8 cellular contexts compared by ENCODE assay signal in the genomic region with DNA sequence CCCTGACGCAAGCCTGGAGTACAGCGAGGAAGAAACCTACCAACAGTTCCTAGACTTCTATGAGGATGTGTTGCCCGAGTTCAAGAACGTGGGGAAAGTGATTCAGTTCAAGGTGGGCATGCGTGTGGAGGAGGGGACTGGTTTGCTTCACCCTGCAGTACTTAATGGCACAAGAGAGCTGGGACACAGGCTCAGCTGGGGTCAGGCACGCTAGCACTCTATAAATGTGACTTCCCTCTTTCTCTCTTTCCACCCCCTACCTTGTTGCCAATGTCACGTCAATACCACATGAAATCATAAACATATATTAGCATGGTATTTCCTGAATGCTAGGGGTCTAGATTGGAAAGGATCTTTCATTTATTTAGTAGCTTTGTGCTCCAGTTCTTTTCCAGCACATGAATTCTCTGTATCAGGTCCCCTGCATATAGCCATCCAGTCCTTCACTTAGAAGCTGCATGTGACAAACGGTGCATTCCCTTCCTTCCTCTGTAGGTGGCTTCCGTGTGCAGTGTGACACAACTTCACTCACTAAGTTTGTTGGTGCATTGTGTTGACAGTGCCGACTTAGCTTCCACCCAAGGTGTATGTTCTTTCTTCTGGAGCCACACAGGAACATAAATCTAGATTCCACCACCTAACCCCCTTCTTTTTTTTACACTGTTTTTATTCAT. TPM values are rescaled to one million over a fixed set of nuclear protein-coding genes. Genes with fewer than 3 reads are reported as not detected.
DNase-seq lines count a peak whose midpoint lies in the region; ATAC-seq and TF ChIP-seq lines count a peak whose summit lies in the region.

No MANE protein-coding gene starts in this region.

- no peaks in the 10 kb centered on the region for H3K9me3 Mint-ChIP-seq in activated T-cell treated with anti-CD3 and anti-CD28 coated beads, Interleukin-2, amount 50 U/mL, for 72 hours

- peak overlapping the region; percentile 50 for H3K27ac Mint-ChIP-seq in activated T-cell treated with anti-CD3 and anti-CD28 coated beads, Interleukin-2, amount 50 U/mL, for 72 hours

- ATAC-seq in GM19452 (IDR thresholded peaks at IDR 0.05; ENCODE audit: unreplicated experiment): peak; percentile 60
- peak; percentile 63 to 74 for ATAC-seq in activated T-cell treated with anti-CD3 and anti-CD28 coated beads, Interleukin-2, amount 50 U/mL, for 72 hours (replicated peaks in 1 of 2)
- ATAC-seq in aorta (ENCODE audit: low FRiP score): peak; percentile 63

- intact Hi-C loops in aorta (cut with DNase I) (no loop called here), posterior cingulate gyrus (cut with DNase I) (no loop called here)

- WGBS in aorta, 2 donors: 66 to 83% methylated on average over 10 of the region's 10 CpGs

- peaks cover 49% of the 10 kb centered on the region for H3K4me1 Mint-ChIP-seq in activated T-cell treated with anti-CD3 and anti-CD28 coated beads, Interleukin-2, amount 50 U/mL, for 72 hours (ENCODE audit: low read depth)

- no peaks in the 10 kb centered on the region for H3K9me3 ChIP-seq in aorta (ENCODE audit: control insufficient read depth, low read length)

- peak; percentile 37 for TF ChIP-seq RAD21 in Ishikawa (IDR thresholded peaks at IDR 0.05; ENCODE audit: low read depth)

- DNase-seq in ELF-1 (ENCODE audit: low read depth, low spot score) (peak; percentile 55), iPS-NIHi11 (ENCODE audit: low spot score) (peak; percentile 42), aorta (no peak), cortex of kidney (lab: John Stamatoyannopoulos, UW) (no peak), posterior cingulate gyrus (no peak)
- peak; percentile 19 to 39 for DNase-seq in activated T-cell treated with anti-CD3 and anti-CD28 coated beads, Interleukin-2, amount 50 U/mL, for 72 hours

- no peak overlapping the region for H3K27ac ChIP-seq in aorta (ENCODE audit: low read depth in 1 of 2, low read length in 2 of 2)

- H3K36me3 ChIP-seq in aorta (ENCODE audit: control insufficient read depth in 1 of 2, insufficient read depth in 2 of 2, low read length in 1 of 2): no peaks in the 10 kb centered on the region

- H3K27me3 Mint-ChIP-seq in activated T-cell treated with anti-CD3 and anti-CD28 coated beads, Interleukin-2, amount 50 U/mL, for 72 hours (ENCODE audit: low read depth): no peaks in the 10 kb centered on the region

- no peak overlapping the region for H3K4me3 ChIP-seq in aorta (ENCODE audit: low read length in 2 of 2)

- TF ChIP-seq EP300 in Ishikawa (IDR thresholded peaks at IDR 0.05; ENCODE audit: borderline replicate concordance): no peak

- H3K27me3 ChIP-seq in aorta (ENCODE audit: control insufficient read depth in 1 of 2, insufficient read depth in 2 of 2, low read length in 1 of 2): no peaks in the 10 kb centered on the region

- H3K36me3 Mint-ChIP-seq in activated T-cell treated with anti-CD3 and anti-CD28 coated beads, Interleukin-2, amount 50 U/mL, for 72 hours (ENCODE audit: insufficient read depth in 2 of 2): peaks cover 10 to 35% of the 10 kb centered on the region in 2 donors

- peak overlapping the region in 1 of 2 donors; percentile 37 for H3K4me3 Mint-ChIP-seq in activated T-cell treated with anti-CD3 and anti-CD28 coated beads, Interleukin-2, amount 50 U/mL, for 72 hours

- H3K4me1 ChIP-seq in aorta (ENCODE audit: control insufficient read depth in 1 of 2, insufficient read depth in 2 of 2, low read length in 2 of 2): no peaks in the 10 kb centered on the region

TF ChIP-seq in Ishikawa, 13 proteins besides CTCF, POLR2A, EP300 and RAD21:
- TF ChIP-seq FOXM1 (IDR thresholded peaks at IDR 0.05; ENCODE audit: borderline replicate concordance, low read depth) (no peak), TAF1 (IDR thresholded peaks at IDR 0.05; ENCODE audit: low read depth) (no peak), NFIC (IDR thresholded peaks at IDR 0.05) (no peak), ZBTB7A (IDR thresholded peaks at IDR 0.05; ENCODE audit: low read depth) (no peak), USF1 (IDR thresholded peaks at IDR 0.05) (no peak), TEAD4 (IDR thresholded peaks at IDR 0.05) (no peak), EGR1 (IDR thresholded peaks at IDR 0.05) (no peak), CEBPB (IDR thresholded peaks at IDR 0.05) (no peak), CREB1 (IDR thresholded peaks at IDR 0.05; ENCODE audit: low read depth) (no peak), TCF12 (IDR thresholded peaks at IDR 0.05; ENCODE audit: low read depth) (no peak)
- TF ChIP-seq, protein P1, sequence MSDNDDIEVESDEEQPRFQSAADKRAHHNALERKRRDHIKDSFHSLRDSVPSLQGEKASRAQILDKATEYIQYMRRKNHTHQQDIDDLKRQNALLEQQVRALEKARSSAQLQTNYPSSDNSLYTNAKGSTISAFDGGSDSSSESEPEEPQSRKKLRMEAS (IDR thresholded peaks at IDR 0.05): no peak
- TF ChIP-seq, protein P2, sequence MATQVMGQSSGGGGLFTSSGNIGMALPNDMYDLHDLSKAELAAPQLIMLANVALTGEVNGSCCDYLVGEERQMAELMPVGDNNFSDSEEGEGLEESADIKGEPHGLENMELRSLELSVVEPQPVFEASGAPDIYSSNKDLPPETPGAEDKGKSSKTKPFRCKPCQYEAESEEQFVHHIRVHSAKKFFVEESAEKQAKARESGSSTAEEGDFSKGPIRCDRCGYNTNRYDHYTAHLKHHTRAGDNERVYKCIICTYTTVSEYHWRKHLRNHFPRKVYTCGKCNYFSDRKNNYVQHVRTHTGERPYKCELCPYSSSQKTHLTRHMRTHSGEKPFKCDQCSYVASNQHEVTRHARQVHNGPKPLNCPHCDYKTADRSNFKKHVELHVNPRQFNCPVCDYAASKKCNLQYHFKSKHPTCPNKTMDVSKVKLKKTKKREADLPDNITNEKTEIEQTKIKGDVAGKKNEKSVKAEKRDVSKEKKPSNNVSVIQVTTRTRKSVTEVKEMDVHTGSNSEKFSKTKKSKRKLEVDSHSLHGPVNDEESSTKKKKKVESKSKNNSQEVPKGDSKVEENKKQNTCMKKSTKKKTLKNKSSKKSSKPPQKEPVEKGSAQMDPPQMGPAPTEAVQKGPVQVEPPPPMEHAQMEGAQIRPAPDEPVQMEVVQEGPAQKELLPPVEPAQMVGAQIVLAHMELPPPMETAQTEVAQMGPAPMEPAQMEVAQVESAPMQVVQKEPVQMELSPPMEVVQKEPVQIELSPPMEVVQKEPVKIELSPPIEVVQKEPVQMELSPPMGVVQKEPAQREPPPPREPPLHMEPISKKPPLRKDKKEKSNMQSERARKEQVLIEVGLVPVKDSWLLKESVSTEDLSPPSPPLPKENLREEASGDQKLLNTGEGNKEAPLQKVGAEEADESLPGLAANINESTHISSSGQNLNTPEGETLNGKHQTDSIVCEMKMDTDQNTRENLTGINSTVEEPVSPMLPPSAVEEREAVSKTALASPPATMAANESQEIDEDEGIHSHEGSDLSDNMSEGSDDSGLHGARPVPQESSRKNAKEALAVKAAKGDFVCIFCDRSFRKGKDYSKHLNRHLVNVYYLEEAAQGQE (IDR thresholded peaks at IDR 0.05; ENCODE audit: low read depth): no peak

RNA-seq across cellular contexts. Expression of gene ZRSR2, which starts 25.6 kb away (rescaled TPM):
- total RNA-seq in activated T-cell treated with anti-CD3 and anti-CD28 coated beads, Interleukin-2, amount 50 U/mL, for 72 hours: 10 to 100 TPM; 15.3 to 27.2 TPM
- total RNA-seq in aorta: 10 to 100 TPM; 13.4 to 18.9 TPM
- 10 to 100 TPM; 38.7 to 98.8 TPM for polyA plus RNA-seq in aorta

RNA-seq across cellular contexts. Expression of gene AP1S2, which starts 38.7 kb away (rescaled TPM):
- 10 to 100 TPM; 33.3 to 43.6 TPM for total RNA-seq in activated T-cell treated with anti-CD3 and anti-CD28 coated beads, Interleukin-2, amount 50 U/mL, for 72 hours
- 10 to 100 TPM; 49.1 to 55.9 TPM for total RNA-seq in aorta
- polyA plus RNA-seq in aorta: 10 to 100 TPM; 31.6 to 60.0 TPM

Comparison
In these comparisons a context has a peak if more than half of its experiments do, and no peak if none do; other contexts are left out.
1. DNase-seq: peak in ELF-1 (single experiment), activated T-cell treated with anti-CD3 and anti-CD28 coated beads, Interleukin-2, amount 50 U/mL, for 72 hours (2 of 2) and iPS-NIHi11 (single experiment); none in aorta (0 of 2), cortex of kidney (single experiment) and posterior cingulate gyrus (0 of 10).
2. Peak in every context shown above with its lines, with median percentiles within 50 percentile points of each other: ATAC-seq.